ENCODE assay signal across 18 cellular contexts in genomic region chr11:132049205-132049604, GRCh38.
DNase-seq lines count a peak whose midpoint lies in the region; ATAC-seq, FAIRE-seq and TF ChIP-seq lines count a peak whose summit lies in the region.
"Had no signal": no experiment of that assay in that cellular context is flagged by ENCODE, and none has a peak within 500 bp of the region (broad histone marks: within the 10 kb centered on the region; RNA-seq: fewer than 3 reads in every experiment).

No MANE protein-coding gene starts in this region.

- H4K8ac ChIP-seq in H1 (ENCODE audit: extremely low read depth, insufficient read depth, low read length): no peak overlapping the region; the same call in 1 of the 2 replicates

- H3K23ac ChIP-seq in H1 (ENCODE audit: insufficient read length): no peak overlapping the region

- H3K27me3 ChIP-seq in H1 (replicated peaks in 1 of 4; ENCODE audit: control insufficient read depth in 3 of 4, extremely low read depth in 1 of 4, insufficient read depth in 3 of 4, low read length in 3 of 4): no peaks in the 10 kb centered on the region

- no peaks in the 10 kb centered on the region for H3K9me3 Mint-ChIP-seq in nephron progenitor cell
- peaks cover 2% of the 10 kb centered on the region for H3K9me3 Mint-ChIP-seq in stimulated activated effector memory CD8-positive, alpha-beta T cell treated with anti-CD3 and anti-CD28 coated beads, Interleukin-12 subunit alpha, Interleukin-12 subunit beta, amount 100 ng/mL, for 72 hours

- no peak overlapping the region for H4K91ac ChIP-seq in H1 (replicated peaks; ENCODE audit: insufficient read length, low read length)

- DNase-seq in H1 (ENCODE audit: low read depth in 1 of 2, low spot score in 2 of 2) (no peak), nephron progenitor cell (no peak), left colon (no peak)
- no peak for DNase-seq in stimulated activated effector memory CD8-positive, alpha-beta T cell treated with anti-CD3 and anti-CD28 coated beads, Interleukin-12 subunit alpha, Interleukin-12 subunit beta, amount 100 ng/mL, for 72 hours (ENCODE audit: low spot score in 2 of 2)
- DNase-seq in stimulated activated CD4-positive, alpha-beta T cell treated with anti-CD3 and anti-CD28 coated beads, Interleukin-2, amount 100 ng/mL, for 48 hours: no peak
- DNase-seq: C1 segment of cervical spinal cord; Calu3; CD4-positive, alpha-beta memory T cell; COR-L47; DMS53; DMS79 treated with DMSO at 0.1 percent for 48 hours; GF-D8; GOT3; H7; HCEC 1CT had no signal

- no peak for FAIRE-seq in H1 (lab: Jason Lieb, UNC)
- FAIRE-seq: GM12891, GM18507 had no signal

- intact Hi-C loops in left colon (cut with DNase I, micrococcal nuclease): no loop called here

- no peak overlapping the region for H2BK12ac ChIP-seq in H1 (ENCODE audit: low read depth, low read length)

- peak; percentile 8 for ATAC-seq in stimulated activated effector memory CD8-positive, alpha-beta T cell treated with anti-CD3 and anti-CD28 coated beads, Interleukin-12 subunit alpha, Interleukin-12 subunit beta, amount 100 ng/mL, for 72 hours
- no peak for ATAC-seq in HG03135 (IDR thresholded peaks at IDR 0.05; ENCODE audit: unreplicated experiment)
- no peak for ATAC-seq in left colon

- no peaks in the 10 kb centered on the region for H3K36me3 ChIP-seq in H1 (ENCODE audit: control insufficient read depth in 2 of 4, insufficient read depth in 4 of 4, low read length in 3 of 4)

- no peak overlapping the region for H3K27ac ChIP-seq in H1 (ENCODE audit: low read depth, low read length)

- POLR2A ChIA-PET in H1 (lab: Charles Lee; ENCODE audit: partially characterized antibody): no interaction called here

- no peak overlapping the region for H3K18ac ChIP-seq in H1 (ENCODE audit: extremely low read depth, low read length)

- no peak for TF ChIP-seq CTCF in H1 (IDR thresholded peaks at IDR 0.05; ENCODE audit: control extremely low read depth in 1 of 3, insufficient read depth in 1 of 3, low read depth in 1 of 3, low read length in 3 of 3)
- TF ChIP-seq CTCF in nephron progenitor cell (IDR thresholded peaks at IDR 0.05): no peak

- WGBS in H1 (ENCODE audit: extremely low coverage in 1 of 2, insufficient coverage in 1 of 2, insufficient read length in 1 of 2, insufficient replicate concordance in 2 of 2, low coverage in 1 of 2, low lambda C conversion rate in 2 of 2, missing lambda C conversion rate in 1 of 2), 2 experiments: 86% methylated on average over 4 of the region's 4 CpGs; no CpG with 5 or more reads in 1 of the 2 experiments

- no peak overlapping the region for H3K4me2 ChIP-seq in H1 (ENCODE audit: insufficient read depth in 1 of 2, low read depth in 2 of 2, low read length in 2 of 2)

- H3K27ac Mint-ChIP-seq in nephron progenitor cell: peak overlapping the region; percentile 66
- H3K27ac Mint-ChIP-seq in stimulated activated effector memory CD8-positive, alpha-beta T cell treated with anti-CD3 and anti-CD28 coated beads, Interleukin-12 subunit alpha, Interleukin-12 subunit beta, amount 100 ng/mL, for 72 hours: no peak overlapping the region
- H3K27ac Mint-ChIP-seq: CD4-positive, alpha-beta memory T cell had no signal

- H2BK120ac ChIP-seq in H1 (replicated peaks; ENCODE audit: low read depth, low read length): no peak overlapping the region

- CTCF ChIA-PET in H1 (lab: Charles Lee; ENCODE audit: partially characterized antibody): interaction anchor here (1.2 kb wide), 3 partner anchors 14 to 181 kb away, joined by 3 to 4 read pairs (median 3); no protein-coding TSS in a partner anchor

- no peaks in the 10 kb centered on the region for H3K79me2 ChIP-seq in H1 (ENCODE audit: control insufficient read depth in 1 of 2, insufficient read depth in 2 of 2, low read length in 2 of 2)

- no peak overlapping the region for H2BK5ac ChIP-seq in H1 (ENCODE audit: low read depth, low read length)

- H3K9ac ChIP-seq in H1 (replicated peaks in 1 of 4; ENCODE audit: extremely low read depth in 1 of 4, low read depth in 3 of 4, low read length in 3 of 4): no peak overlapping the region

- no peak overlapping the region for H3K4me3 Mint-ChIP-seq in nephron progenitor cell
- H3K4me3 Mint-ChIP-seq in stimulated activated effector memory CD8-positive, alpha-beta T cell treated with anti-CD3 and anti-CD28 coated beads, Interleukin-12 subunit alpha, Interleukin-12 subunit beta, amount 100 ng/mL, for 72 hours: no peak overlapping the region
- H3K4me3 Mint-ChIP-seq: CD4-positive, alpha-beta memory T cell had no signal

- H3K4me1 ChIP-seq in H1 (replicated peaks in 1 of 4; ENCODE audit: control insufficient read depth in 3 of 4, insufficient read depth in 4 of 4, low read length in 3 of 4): peaks cover 5 to 15% (median 13%) of the 10 kb centered on the region in 4 experiments

- no peak for TF ChIP-seq RAD21 in H1 (IDR thresholded peaks at IDR 0.05 in 1 of 2, conservative IDR thresholded peaks at IDR 0.05 in 1 of 2; ENCODE audit: low read depth in 2 of 2, low read length in 2 of 2)

- H3K9me3 ChIP-seq in H1 (ENCODE audit: insufficient read depth in 2 of 2, low read depth in 1 of 2, low read length in 1 of 2): no peaks in the 10 kb centered on the region

- H2AK5ac ChIP-seq in H1 (ENCODE audit: low read depth, low read length): 0 out of 2 replicates have a peak overlapping the region, but pooled peaks have one; percentile 69

- H3K79me1 ChIP-seq in H1 (ENCODE audit: low read depth, low read length): no peaks in the 10 kb centered on the region

- H3K14ac ChIP-seq in H1 (ENCODE audit: insufficient read length): no peak overlapping the region

- H3K23me2 ChIP-seq in H1 (ENCODE audit: low read depth, low read length): no peaks in the 10 kb centered on the region

- no peak overlapping the region for H2AFZ ChIP-seq in H1 (ENCODE audit: low read length)

- H4K5ac ChIP-seq in H1 (ENCODE audit: insufficient read length, low read depth, low read length): no peak overlapping the region

- H3K36me3 Mint-ChIP-seq in nephron progenitor cell (ENCODE audit: low read depth): no peaks in the 10 kb centered on the region
- no peaks in the 10 kb centered on the region for H3K36me3 Mint-ChIP-seq in stimulated activated effector memory CD8-positive, alpha-beta T cell treated with anti-CD3 and anti-CD28 coated beads, Interleukin-12 subunit alpha, Interleukin-12 subunit beta, amount 100 ng/mL, for 72 hours
- H3K36me3 Mint-ChIP-seq: CD4-positive, alpha-beta memory T cell had no signal

- no peak overlapping the region for H3K4me3 ChIP-seq in H1 (ENCODE audit: extremely low read depth in 1 of 4, insufficient read depth in 2 of 4, low read depth in 3 of 4, low read length in 4 of 4)

- no peak overlapping the region for H2BK20ac ChIP-seq in H1 (ENCODE audit: low read length)

- no peak overlapping the region for H3K4ac ChIP-seq in H1 (replicated peaks; ENCODE audit: insufficient read length, low read depth, low read length)

- H3K27me3 Mint-ChIP-seq in nephron progenitor cell (ENCODE audit: low read depth, poor library complexity): peaks cover 24% of the 10 kb centered on the region
- H3K27me3 Mint-ChIP-seq: CD4-positive, alpha-beta memory T cell had no signal

- no peak overlapping the region for H3K56ac ChIP-seq in H1 (replicated peaks; ENCODE audit: insufficient read length, low read depth, low read length)

- TF ChIP-seq POLR2A in H1 (IDR thresholded peaks at IDR 0.05; ENCODE audit: control extremely low read depth in 1 of 2, low read depth in 2 of 2, low read length in 2 of 2): no peak

- no peak overlapping the region; the same call in 1 of the 2 replicates for H2BK15ac ChIP-seq in H1 (ENCODE audit: low read length)

- no peaks in the 10 kb centered on the region for H4K20me1 ChIP-seq in H1 (replicated peaks in 1 of 2; ENCODE audit: control insufficient read depth in 1 of 2, insufficient read depth in 2 of 2, low read length in 2 of 2)

- no peak for TF ChIP-seq EP300 in H1 (IDR thresholded peaks at IDR 0.05; ENCODE audit: borderline replicate concordance in 1 of 2, low read depth in 2 of 2, low read length in 2 of 2)

- peaks cover 64% of the 10 kb centered on the region for H3K4me1 Mint-ChIP-seq in nephron progenitor cell
- no peaks in the 10 kb centered on the region for H3K4me1 Mint-ChIP-seq in stimulated activated effector memory CD8-positive, alpha-beta T cell treated with anti-CD3 and anti-CD28 coated beads, Interleukin-12 subunit alpha, Interleukin-12 subunit beta, amount 100 ng/mL, for 72 hours
- H3K4me1 Mint-ChIP-seq: CD4-positive, alpha-beta memory T cell had no signal

TF ChIP-seq in H1, 55 proteins besides CTCF, POLR2A, EP300 and RAD21 (continues in another document):
- TF ChIP-seq BCL11A (IDR thresholded peaks at IDR 0.05; ENCODE audit: low read depth in 2 of 2, low read length in 2 of 2): no peak
- TF ChIP-seq, protein P1, sequence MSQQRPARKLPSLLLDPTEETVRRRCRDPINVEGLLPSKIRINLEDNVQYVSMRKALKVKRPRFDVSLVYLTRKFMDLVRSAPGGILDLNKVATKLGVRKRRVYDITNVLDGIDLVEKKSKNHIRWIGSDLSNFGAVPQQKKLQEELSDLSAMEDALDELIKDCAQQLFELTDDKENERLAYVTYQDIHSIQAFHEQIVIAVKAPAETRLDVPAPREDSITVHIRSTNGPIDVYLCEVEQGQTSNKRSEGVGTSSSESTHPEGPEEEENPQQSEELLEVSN (IDR thresholded peaks at IDR 0.05): no peak
- no peak for TF ChIP-seq JUN (IDR thresholded peaks at IDR 0.05; ENCODE audit: low read depth, low read length)
- no peak for TF ChIP-seq RNF2 (IDR thresholded peaks at IDR 0.05; ENCODE audit: borderline replicate concordance, low read depth, low read length, missing control alignments, poor library complexity, severe bottlenecking)
- TF ChIP-seq TCF12 (IDR thresholded peaks at IDR 0.05; ENCODE audit: low read depth, low read length): no peak
- no peak for TF ChIP-seq JUND (IDR thresholded peaks at IDR 0.05; ENCODE audit: low read length)
- no peak for TF ChIP-seq MAFK (IDR thresholded peaks at IDR 0.05; ENCODE audit: low read depth, low read length)
- no peak for TF ChIP-seq SP1 (IDR thresholded peaks at IDR 0.05; ENCODE audit: low read depth, low read length)
- no peak for TF ChIP-seq YY1 (IDR thresholded peaks at IDR 0.05; ENCODE audit: low read depth, low read length)
- TF ChIP-seq CHD2 (IDR thresholded peaks at IDR 0.05; ENCODE audit: low read length): no peak
- TF ChIP-seq NANOG (IDR thresholded peaks at IDR 0.05; ENCODE audit: insufficient read depth, low read depth, low read length, poor library complexity, severe bottlenecking): no peak
- no peak for TF ChIP-seq SIRT6 (IDR thresholded peaks at IDR 0.05; ENCODE audit: low read length)
- TF ChIP-seq TAF7 (optimal IDR thresholded peaks at IDR 0.05; ENCODE audit: borderline replicate concordance, low read depth, low read length): no peak
- no peak for TF ChIP-seq POU5F1 (IDR thresholded peaks at IDR 0.05; ENCODE audit: low read depth, low read length)
- TF ChIP-seq BACH1 (IDR thresholded peaks at IDR 0.05; ENCODE audit: low read length): no peak
- no peak for TF ChIP-seq CEBPB (IDR thresholded peaks at IDR 0.05; ENCODE audit: low read depth, low read length)
- no peak for TF ChIP-seq SAP30 (IDR thresholded peaks at IDR 0.05; ENCODE audit: insufficient read depth, insufficient replicate concordance, low read length)
- no peak for TF ChIP-seq TBP (IDR thresholded peaks at IDR 0.05; ENCODE audit: low read depth, low read length)
